In the genomic region with DNA sequence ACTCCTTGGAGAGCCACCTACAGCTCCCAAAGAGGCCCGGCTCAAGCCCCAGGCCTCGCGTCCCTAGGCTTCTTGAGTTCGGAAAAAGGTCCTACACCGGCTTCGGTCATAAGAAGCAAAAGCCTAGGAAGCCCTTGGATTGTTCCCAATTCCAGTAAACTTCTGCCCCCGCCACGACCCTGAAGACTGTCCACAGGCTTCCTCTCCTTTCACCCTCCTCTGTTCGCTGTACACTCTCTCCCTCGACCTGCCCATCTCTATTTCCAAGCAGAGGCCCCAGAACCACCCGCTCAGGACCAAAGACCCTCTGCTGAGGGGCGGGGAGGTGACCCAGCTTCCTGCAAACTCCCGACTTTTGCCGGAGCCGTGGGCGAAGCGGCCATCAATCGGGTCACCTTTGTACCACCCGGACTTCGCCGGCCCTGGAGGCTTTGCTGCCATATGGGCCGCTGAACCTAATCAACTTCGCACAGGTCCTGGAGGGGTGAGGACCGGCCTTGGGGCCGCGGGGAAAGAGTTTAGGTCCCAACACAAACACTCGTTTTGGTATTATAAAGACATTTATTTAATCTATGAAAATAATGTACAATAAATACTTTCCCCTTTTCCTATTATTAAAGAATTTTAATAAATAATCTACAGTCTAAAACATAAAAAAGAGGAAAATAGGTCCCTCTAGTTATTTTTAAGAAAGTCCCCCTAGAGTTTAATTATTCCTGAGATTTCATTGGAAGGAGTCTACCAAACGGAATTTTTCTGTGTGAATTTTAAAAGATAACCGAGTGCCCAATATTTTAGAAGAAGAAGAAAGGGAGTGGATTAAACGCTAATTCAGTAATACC, we compare ENCODE assay signal across 8 cellular contexts. TPM values are rescaled to one million over a fixed set of nuclear protein-coding genes. Genes with fewer than 3 reads are reported as not detected.
DNase-seq lines count a peak whose midpoint lies in the region; ATAC-seq, FAIRE-seq and TF ChIP-seq lines count a peak whose summit lies in the region.

No MANE protein-coding gene starts in this region.

- dilution Hi-C loops in keratinocyte (cut with MboI; ENCODE audit: extremely low pct_ligation_motif_present, low sequenced_read_pairs): no loop called here

- FAIRE-seq in keratinocyte (lab: Jason Lieb, UNC): no peak

- H4K20me1 ChIP-seq in keratinocyte (ENCODE audit: control insufficient read depth, extremely low read depth, insufficient read depth, low read length): no peaks in the 10 kb centered on the region

- H3K79me2 ChIP-seq in keratinocyte (ENCODE audit: control insufficient read depth, insufficient read depth, low read length): peaks cover 13% of the 10 kb centered on the region

- H3K4me1 ChIP-seq in adipocyte (ENCODE audit: control insufficient read depth, insufficient read depth, low read length): peaks cover 37% of the 10 kb centered on the region
- H3K4me1 ChIP-seq in keratinocyte (ENCODE audit: control insufficient read depth, extremely low read depth, insufficient read depth, low read length): peaks cover 24% of the 10 kb centered on the region

- H3K4me3 ChIP-seq in adipocyte (ENCODE audit: low read length) (peak overlapping the region; percentile 95), keratinocyte (ENCODE audit: control insufficient read depth in 2 of 3, extremely low read depth in 1 of 3, insufficient read depth in 2 of 3, low read depth in 1 of 3, low read length in 3 of 3) (peak overlapping the region; percentile 54 to 76 (median 73))

- peak; percentile 20 for DNase-seq in activated T-cell treated with anti-CD3 and anti-CD28 coated beads for 1 hour (ENCODE audit: low read depth)
- DNase-seq in activated T-cell treated with anti-CD3 and anti-CD28 coated beads for 4 hours: no peak
- no peak for DNase-seq in adipocyte (ENCODE audit: low read depth)
- DNase-seq in keratinocyte (ENCODE audit: low read depth, low spot score): no peak
- DNase-seq in stimulated activated naive CD8-positive, alpha-beta T cell treated with anti-CD3 and anti-CD28 coated beads, Interleukin-15, Interleukin-2, amounts not matched to agents 100 U/mL and 50 U/mL, for 24 hours: peak; percentile 35
- no peak for DNase-seq in H4 (ENCODE audit: low spot score)

- H3K36me3 ChIP-seq in adipocyte (ENCODE audit: control insufficient read depth, insufficient read depth, low read length, severe bottlenecking) (peaks cover 4% of the 10 kb centered on the region), keratinocyte (ENCODE audit: control insufficient read depth in 2 of 2, extremely low read depth in 1 of 2, insufficient read depth in 2 of 2, low read length in 2 of 2) (peaks cover 0 to 3% of the 10 kb centered on the region in 2 experiments)

- H3K9ac ChIP-seq in adipocyte (ENCODE audit: low read length): peak overlapping the region; percentile 99
- peak overlapping the region; percentile 74 for H3K9ac ChIP-seq in keratinocyte (ENCODE audit: control insufficient read depth, extremely low read depth, insufficient read depth, low read length)

- no peaks in the 10 kb centered on the region for H3K9me1 ChIP-seq in keratinocyte (ENCODE audit: control insufficient read depth, extremely low read depth, insufficient read depth, low read length)

- peak overlapping the region; percentile 60 for H3K27ac ChIP-seq in keratinocyte (ENCODE audit: control insufficient read depth, insufficient read depth, low read length)

- ATAC-seq in stimulated activated naive CD8-positive, alpha-beta T cell treated with anti-CD3 and anti-CD28 coated beads, Interleukin-15, Interleukin-2, amounts not matched to agents 100 U/mL and 50 U/mL, for 24 hours: no peak
- no peak for ATAC-seq in GM18909 (IDR thresholded peaks at IDR 0.05; ENCODE audit: poor library complexity, unreplicated experiment)
- no peak for ATAC-seq in GM18870 (IDR thresholded peaks at IDR 0.05; ENCODE audit: unreplicated experiment)

- no peak for TF ChIP-seq CTCF in keratinocyte (optimal IDR thresholded peaks at IDR 0.05 in 1 of 3, IDR thresholded peaks at IDR 0.05 in 1 of 3, conservative IDR thresholded peaks at IDR 0.05 in 1 of 3; ENCODE audit: extremely low read depth in 1 of 3, insufficient read depth in 2 of 3, low read length in 3 of 3)

- H3K27me3 ChIP-seq in adipocyte (replicated peaks; ENCODE audit: control insufficient read depth, insufficient read depth, low read length) (no peaks in the 10 kb centered on the region), keratinocyte (ENCODE audit: control insufficient read depth, extremely low read depth, insufficient read depth, low read length) (peaks cover 24% of the 10 kb centered on the region)

- H3K9me3 ChIP-seq in adipocyte (ENCODE audit: control insufficient read depth, low read length) (no peaks in the 10 kb centered on the region), keratinocyte (ENCODE audit: control insufficient read depth, low read depth, low read length) (no peaks in the 10 kb centered on the region)

- H2AFZ ChIP-seq in keratinocyte (ENCODE audit: control insufficient read depth, low read length): no peak overlapping the region

- peak overlapping the region; percentile 77 for H3K4me2 ChIP-seq in keratinocyte (ENCODE audit: control insufficient read depth, extremely low read depth, insufficient read depth, low read depth, low read length)

RNA-seq across cellular contexts. Expression of a gene that starts 2.6 kb away (rescaled TPM):
- 3.0 to 5.7 TPM (median 3.8 TPM) in 3 replicates for polyA plus RNA-seq in keratinocyte
- not detected for polyA plus RNA-seq in keratinocyte (2011; ENCODE audit: low read depth)
- polyA plus RNA-seq in keratinocyte (2011; cell fraction: cytosol; rRNA removed): 4.2 and 4.6 TPM in 2 replicates
- polyA plus RNA-seq in keratinocyte (2011; cell fraction: nucleus; rRNA removed): 7.0 and 9.2 TPM in 2 replicates
- polyA plus RNA-seq in keratinocyte (2012; ENCODE audit: low replicate concordance): 1.9 and 7.8 TPM in 2 replicates
- 0.33 to 1.6 TPM (median 0.58 TPM) in 3 replicates for polyA minus RNA-seq in keratinocyte
- 3.3 TPM for polyA minus RNA-seq in keratinocyte (2011; cell fraction: cytosol; rRNA and poly(A)+ RNA removed)
- 0.53 and 0.85 TPM in 2 replicates for polyA minus RNA-seq in keratinocyte (2011; cell fraction: nucleus; rRNA and poly(A)+ RNA removed)
- 5.3 and 11.1 TPM in 2 replicates for total RNA-seq in H4 (2014; rRNA removed; shearing (Covaris generic))

RNA-seq across cellular contexts. Expression of a gene that starts 11.5 kb away (rescaled TPM):
- not detected in 3 replicates for polyA plus RNA-seq in keratinocyte
- not detected for polyA plus RNA-seq in keratinocyte (2011; ENCODE audit: low read depth)
- polyA plus RNA-seq in keratinocyte (2011; cell fraction: cytosol; rRNA removed): not detected in 2 replicates
- polyA plus RNA-seq in keratinocyte (2011; cell fraction: nucleus; rRNA removed): not detected in 2 replicates
- polyA plus RNA-seq in keratinocyte (2012; ENCODE audit: low replicate concordance): not detected in 2 replicates
- polyA minus RNA-seq in keratinocyte: not detected in 3 replicates
- not detected for polyA minus RNA-seq in keratinocyte (2011; cell fraction: cytosol; rRNA and poly(A)+ RNA removed)
- polyA minus RNA-seq in keratinocyte (2011; cell fraction: nucleus; rRNA and poly(A)+ RNA removed): not detected in 2 replicates
- total RNA-seq in H4 (2014; rRNA removed; shearing (Covaris generic)): not detected in 2 replicates

RNA-seq across cellular contexts. Expression of a gene that starts 35.8 kb away (rescaled TPM):
- 0.46 to 0.89 TPM (median 0.59 TPM) in 3 replicates for polyA plus RNA-seq in keratinocyte
- 0.11 TPM for polyA plus RNA-seq in keratinocyte (2011; ENCODE audit: low read depth)
- 0.46 and 0.55 TPM in 2 replicates for polyA plus RNA-seq in keratinocyte (2011; cell fraction: cytosol; rRNA removed)
- polyA plus RNA-seq in keratinocyte (2011; cell fraction: nucleus; rRNA removed): 1.4 and 1.8 TPM in 2 replicates
- 0.30 and 1.2 TPM in 2 replicates for polyA plus RNA-seq in keratinocyte (2012; ENCODE audit: low replicate concordance)
- polyA minus RNA-seq in keratinocyte: 0.19 to 0.92 TPM (median 0.30 TPM) in 3 replicates
- not detected for polyA minus RNA-seq in keratinocyte (2011; cell fraction: cytosol; rRNA and poly(A)+ RNA removed)
- polyA minus RNA-seq in keratinocyte (2011; cell fraction: nucleus; rRNA and poly(A)+ RNA removed): 0.21 and 0.70 TPM in 2 replicates
- total RNA-seq in H4 (2014; rRNA removed; shearing (Covaris generic)): 0.45 TPM in 2 replicates

RNA-seq across cellular contexts. Expression of a gene that starts 47.7 kb away (rescaled TPM):
- 0.63 to 1.2 TPM (median 1.1 TPM) in 3 replicates for polyA plus RNA-seq in keratinocyte
- 0.56 TPM for polyA plus RNA-seq in keratinocyte (2011; ENCODE audit: low read depth)
- polyA plus RNA-seq in keratinocyte (2011; cell fraction: cytosol; rRNA removed): 0.47 and 0.49 TPM in 2 replicates
- 3.6 and 4.7 TPM in 2 replicates for polyA plus RNA-seq in keratinocyte (2011; cell fraction: nucleus; rRNA removed)
- polyA plus RNA-seq in keratinocyte (2012; ENCODE audit: low replicate concordance): 0.18 and 1.8 TPM in 2 replicates
- polyA minus RNA-seq in keratinocyte: 0.30 to 0.72 TPM (median 0.54 TPM) in 3 replicates
- not detected for polyA minus RNA-seq in keratinocyte (2011; cell fraction: cytosol; rRNA and poly(A)+ RNA removed)
- 1.2 and 1.3 TPM in 2 replicates for polyA minus RNA-seq in keratinocyte (2011; cell fraction: nucleus; rRNA and poly(A)+ RNA removed)
- 2.0 and 5.6 TPM in 2 replicates for total RNA-seq in H4 (2014; rRNA removed; shearing (Covaris generic))

RNA-seq across cellular contexts. Expression of a gene that starts 51.2 kb away (rescaled TPM):
- polyA plus RNA-seq in keratinocyte: 0.04 to 0.19 TPM in 2 of 3 replicates, not detected in the other
- polyA plus RNA-seq in keratinocyte (2011; ENCODE audit: low read depth): not detected
- 0.04 TPM in 2 replicates for polyA plus RNA-seq in keratinocyte (2011; cell fraction: cytosol; rRNA removed)
- polyA plus RNA-seq in keratinocyte (2011; cell fraction: nucleus; rRNA removed): 0.10 and 0.16 TPM in 2 replicates
- 0.07 TPM in 1 of 2 replicates, not detected in the other for polyA plus RNA-seq in keratinocyte (2012; ENCODE audit: low replicate concordance)
- polyA minus RNA-seq in keratinocyte: not detected in 3 replicates
- polyA minus RNA-seq in keratinocyte (2011; cell fraction: cytosol; rRNA and poly(A)+ RNA removed): not detected
- polyA minus RNA-seq in keratinocyte (2011; cell fraction: nucleus; rRNA and poly(A)+ RNA removed): not detected in 2 replicates
- 0.43 TPM in 1 of 2 replicates, not detected in the other for total RNA-seq in H4 (2014; rRNA removed; shearing (Covaris generic))

Comparison
In these comparisons a context has a peak if more than half of its experiments do, and no peak if none do; other contexts are left out.
1. DNase-seq: peak in activated T-cell treated with anti-CD3 and anti-CD28 coated beads for 1 hour (single experiment) and stimulated activated naive CD8-positive, alpha-beta T cell treated with anti-CD3 and anti-CD28 coated beads, Interleukin-15, Interleukin-2, amounts not matched to agents 100 U/mL and 50 U/mL, for 24 hours (single experiment); none in activated T-cell treated with anti-CD3 and anti-CD28 coated beads for 4 hours (single experiment), adipocyte (single experiment), keratinocyte (single experiment) and H4 (single experiment).